In genomic region chr21:35164971-35165483, GRCh38 we compare ENCODE assay signal across 39 cellular contexts.
"Had no signal": no experiment of that assay in that cellular context is flagged by ENCODE, and none has a peak within 500 bp of the region (broad histone marks: within the 10 kb centered on the region; RNA-seq: fewer than 3 reads in every experiment).

No MANE protein-coding gene starts in this region.

- H3K9me3 ChIP-seq: adrenal gland, ascending aorta, body of pancreas, breast epithelium had no signal

- H3K36me3 ChIP-seq: adrenal gland, ascending aorta, brain microvascular endothelial cell, breast epithelium, cardiac muscle cell had no signal

- H3K27me3 ChIP-seq: adrenal gland, ascending aorta, body of pancreas, brain microvascular endothelial cell, breast epithelium had no signal

- FAIRE-seq: bronchial epithelial cell had no signal

- H3K9me3 Mint-ChIP-seq: activated naive CD4-positive, alpha-beta T cell treated with anti-CD3 and anti-CD28 coated beads, Interleukin-2, amount 50 U/mL, for 24 hours had no signal

- DNase-seq: activated effector memory CD4-positive, alpha-beta T cell treated with anti-CD3 and anti-CD28 coated beads, Interleukin-2, amount 50 U/mL, for 16 hours; activated effector memory CD4-positive, alpha-beta T cell treated with Interleukin-2 at 50 U/mL for 16 hours; activated gamma-delta T cell; activated gamma-delta T cell treated with Interleukin-2 at 50 U/mL for 16 hours; activated naive CD4-positive, alpha-beta T cell; activated naive CD4-positive, alpha-beta T cell treated with anti-CD3 and anti-CD28 coated beads for 36 hours; activated naive CD4-positive, alpha-beta T cell treated with anti-CD3 and anti-CD28 coated beads, Interleukin-2, amount 10 ng/mL, durations not matched to agents 7 days and 5 days; activated naive CD4-positive, alpha-beta T cell treated with anti-CD3 and anti-CD28 coated beads, Interleukin-2, amount 50 U/mL, for 16 hours; activated naive CD4-positive, alpha-beta T cell treated with Interleukin-2 at 50 U/mL for 16 hours; activated naive CD8-positive, alpha-beta T cell treated with anti-CD3 and anti-CD28 coated beads for 36 hours; activated naive CD8-positive, alpha-beta T cell treated with anti-CD3 and anti-CD28 coated beads, Interleukin-2, amount 10 ng/mL, durations not matched to agents 7 days and 5 days; activated naive CD8-positive, alpha-beta T cell treated with anti-CD3 and anti-CD28 coated beads, Interleukin-2, amount 50 U/mL, for 24 hours; activated T-cell treated with anti-CD3 and anti-CD28 coated beads, Interleukin-2, amount 50 U/mL, for 1 hour; activated T-cell treated with anti-CD3 and anti-CD28 coated beads, Interleukin-2, amount 50 U/mL, for 24 hours; activated T-cell treated with anti-CD3 and anti-CD28 coated beads, Interleukin-2, amount 50 U/mL, for 4 hours; activated T-cell treated with anti-CD3 and anti-CD28 coated beads, Interleukin-2, amount 50 U/mL, for 48 hours; activated T-cell treated with anti-CD3 and anti-CD28 coated beads, Interleukin-2, amount 50 U/mL, for 72 hours; adrenal gland; amniotic stem cell; amygdala; anterior cingulate cortex; aorta; body of pancreas; brain microvascular endothelial cell; caudate nucleus; central memory CD4-positive, alpha-beta T cell; cerebellar nuclear complex had no signal

- H3K27ac Mint-ChIP-seq: activated naive CD4-positive, alpha-beta T cell treated with anti-CD3 and anti-CD28 coated beads for 36 hours; activated naive CD4-positive, alpha-beta T cell treated with anti-CD3 and anti-CD28 coated beads, Interleukin-2, amount 10 ng/mL, durations not matched to agents 7 days and 5 days; activated naive CD4-positive, alpha-beta T cell treated with anti-CD3 and anti-CD28 coated beads, Interleukin-2, amount 50 U/mL, for 24 hours; activated naive CD8-positive, alpha-beta T cell; activated naive CD8-positive, alpha-beta T cell treated with anti-CD3 and anti-CD28 coated beads for 36 hours; activated naive CD8-positive, alpha-beta T cell treated with anti-CD3 and anti-CD28 coated beads, Interleukin-2, amount 10 ng/mL, durations not matched to agents 7 days and 5 days; activated naive CD8-positive, alpha-beta T cell treated with anti-CD3 and anti-CD28 coated beads, Interleukin-2, amount 50 U/mL, for 24 hours; activated T-cell treated with anti-CD3 and anti-CD28 coated beads, Interleukin-2, amount 50 U/mL, for 24 hours; activated T-cell treated with anti-CD3 and anti-CD28 coated beads, Interleukin-2, amount 50 U/mL, for 72 hours; activated T-helper 1 cell treated with anti-CD3 and anti-CD28 coated beads, Interleukin-12 subunit alpha, Interleukin-12 subunit beta, Interleukin-2, Interleukin-4 antibody, amounts not matched to agents 30 ng/mL and 10 ng/mL and 1 ng/mL, durations not matched to agents 14 hours and 24 hours and 36 hours; activated T-helper 17 cell treated with anti-CD3 and anti-CD28 coated beads, Interleukin-2, amount 50 U/mL, for 72 hours; activated T-helper 2 cell treated with anti-CD3 and anti-CD28 coated beads, Interferon-gamma antibody, Interleukin-2, Interleukin-4, amounts not matched to agents 10 μg/mL and 5 μg/mL and 100 μg/mL, durations not matched to agents 14 hours and 24 hours and 36 hours had no signal

- H3K27me3 Mint-ChIP-seq: activated naive CD4-positive, alpha-beta T cell treated with anti-CD3 and anti-CD28 coated beads, Interleukin-2, amount 50 U/mL, for 24 hours; activated naive CD8-positive, alpha-beta T cell; activated naive CD8-positive, alpha-beta T cell treated with anti-CD3 and anti-CD28 coated beads for 36 hours; activated T-cell treated with anti-CD3 and anti-CD28 coated beads, Interleukin-2, amount 50 U/mL, for 24 hours; activated T-helper 17 cell treated with anti-CD3 and anti-CD28 coated beads, Interleukin-2, amount 50 U/mL, for 72 hours had no signal

- ATAC-seq: activated naive CD4-positive, alpha-beta T cell treated with anti-CD3 and anti-CD28 coated beads, Interleukin-2, amount 50 U/mL, for 72 hours; activated naive CD8-positive, alpha-beta T cell treated with anti-CD3 and anti-CD28 coated beads, Interleukin-2, amount 50 U/mL, for 24 hours; activated T-cell treated with anti-CD3 and anti-CD28 coated beads, Interleukin-2, amount 50 U/mL, for 4 hours; activated T-cell treated with anti-CD3 and anti-CD28 coated beads, Interleukin-2, amount 50 U/mL, for 72 hours; activated T-helper 17 cell treated with anti-CD3 and anti-CD28 coated beads, Interleukin-2, amount 50 U/mL, for 72 hours; body of pancreas had no signal

- H3K4me3 Mint-ChIP-seq: activated naive CD4-positive, alpha-beta T cell treated with anti-CD3 and anti-CD28 coated beads for 36 hours; activated naive CD4-positive, alpha-beta T cell treated with anti-CD3 and anti-CD28 coated beads, Interleukin-2, amount 10 ng/mL, durations not matched to agents 7 days and 5 days; activated naive CD4-positive, alpha-beta T cell treated with anti-CD3 and anti-CD28 coated beads, Interleukin-2, amount 50 U/mL, for 24 hours; activated naive CD8-positive, alpha-beta T cell; activated naive CD8-positive, alpha-beta T cell treated with anti-CD3 and anti-CD28 coated beads for 36 hours; activated naive CD8-positive, alpha-beta T cell treated with anti-CD3 and anti-CD28 coated beads, Interleukin-2, amount 10 ng/mL, durations not matched to agents 7 days and 5 days; activated naive CD8-positive, alpha-beta T cell treated with anti-CD3 and anti-CD28 coated beads, Interleukin-2, amount 50 U/mL, for 24 hours; activated T-cell treated with anti-CD3 and anti-CD28 coated beads, Interleukin-2, amount 50 U/mL, for 24 hours; activated T-cell treated with anti-CD3 and anti-CD28 coated beads, Interleukin-2, amount 50 U/mL, for 4 hours; activated T-cell treated with anti-CD3 and anti-CD28 coated beads, Interleukin-2, amount 50 U/mL, for 72 hours; activated T-helper 1 cell treated with anti-CD3 and anti-CD28 coated beads, Interleukin-12 subunit alpha, Interleukin-12 subunit beta, Interleukin-2, Interleukin-4 antibody, amounts not matched to agents 30 ng/mL and 10 ng/mL and 1 ng/mL, durations not matched to agents 14 hours and 24 hours and 36 hours; activated T-helper 17 cell treated with anti-CD3 and anti-CD28 coated beads, Interleukin-2, amount 50 U/mL, for 72 hours; brain; central memory CD8-positive, alpha-beta T cell had no signal

- H3K4me1 Mint-ChIP-seq: activated naive CD4-positive, alpha-beta T cell treated with anti-CD3 and anti-CD28 coated beads, Interleukin-2, amount 50 U/mL, for 24 hours; activated naive CD8-positive, alpha-beta T cell treated with anti-CD3 and anti-CD28 coated beads, Interleukin-2, amount 10 ng/mL, durations not matched to agents 7 days and 5 days; activated naive CD8-positive, alpha-beta T cell treated with anti-CD3 and anti-CD28 coated beads, Interleukin-2, amount 50 U/mL, for 24 hours; activated T-helper 17 cell treated with anti-CD3 and anti-CD28 coated beads, Interleukin-2, amount 50 U/mL, for 72 hours; brain; central memory CD8-positive, alpha-beta T cell had no signal

- H3K4me1 ChIP-seq: adrenal gland, ascending aorta, body of pancreas, breast epithelium had no signal

- H3K4me3 ChIP-seq: adrenal gland, ascending aorta, body of pancreas, breast epithelium, cardiac muscle cell had no signal

- H3K36me3 Mint-ChIP-seq: activated naive CD4-positive, alpha-beta T cell treated with anti-CD3 and anti-CD28 coated beads, Interleukin-2, amount 10 ng/mL, durations not matched to agents 7 days and 5 days; activated naive CD4-positive, alpha-beta T cell treated with anti-CD3 and anti-CD28 coated beads, Interleukin-2, amount 50 U/mL, for 24 hours; activated naive CD8-positive, alpha-beta T cell treated with anti-CD3 and anti-CD28 coated beads for 36 hours; brain had no signal

- H3K27ac ChIP-seq: adrenal gland, ascending aorta, body of pancreas, brain microvascular endothelial cell, breast epithelium, cardiac muscle cell had no signal
